Comparison of ENCODE assay signal across 1 cellular context in the genomic region with DNA sequence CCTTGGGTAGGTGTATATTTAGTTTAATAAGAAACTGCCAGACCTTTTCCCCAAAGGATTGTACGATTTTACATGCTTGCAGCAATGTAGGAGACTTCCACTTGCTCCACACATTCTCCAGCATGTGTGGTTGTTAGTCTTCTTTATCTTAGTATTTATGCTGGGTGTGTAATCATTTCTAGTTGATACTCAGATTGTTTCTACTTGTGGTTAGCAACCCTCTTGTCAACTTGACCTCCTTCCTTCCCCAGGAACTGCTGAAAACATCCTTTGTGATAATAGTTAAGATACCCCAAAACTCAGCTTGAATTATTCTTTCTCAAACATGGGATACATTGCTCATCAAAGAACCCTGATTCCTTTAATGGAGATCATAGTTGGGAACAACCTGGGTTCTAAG.
TF ChIP-seq lines count a peak whose summit lies in the region.

No MANE protein-coding gene starts in this region.

TF ChIP-seq in IMR-90, 13 proteins besides CTCF, POLR2A, EP300 and RAD21:
- TF ChIP-seq CEBPB (IDR thresholded peaks at IDR 0.05; ENCODE audit: low read depth, low read length) (no peak), SMC3 (IDR thresholded peaks at IDR 0.05; ENCODE audit: low read depth, low read length) (no peak), MAFK (IDR thresholded peaks at IDR 0.05; ENCODE audit: low read depth, low read length) (no peak), BHLHE40 (IDR thresholded peaks at IDR 0.05; ENCODE audit: low read depth, low read length) (no peak), RFX5 (IDR thresholded peaks at IDR 0.05; ENCODE audit: low read depth, low read length) (no peak)
